In the genomic region with DNA sequence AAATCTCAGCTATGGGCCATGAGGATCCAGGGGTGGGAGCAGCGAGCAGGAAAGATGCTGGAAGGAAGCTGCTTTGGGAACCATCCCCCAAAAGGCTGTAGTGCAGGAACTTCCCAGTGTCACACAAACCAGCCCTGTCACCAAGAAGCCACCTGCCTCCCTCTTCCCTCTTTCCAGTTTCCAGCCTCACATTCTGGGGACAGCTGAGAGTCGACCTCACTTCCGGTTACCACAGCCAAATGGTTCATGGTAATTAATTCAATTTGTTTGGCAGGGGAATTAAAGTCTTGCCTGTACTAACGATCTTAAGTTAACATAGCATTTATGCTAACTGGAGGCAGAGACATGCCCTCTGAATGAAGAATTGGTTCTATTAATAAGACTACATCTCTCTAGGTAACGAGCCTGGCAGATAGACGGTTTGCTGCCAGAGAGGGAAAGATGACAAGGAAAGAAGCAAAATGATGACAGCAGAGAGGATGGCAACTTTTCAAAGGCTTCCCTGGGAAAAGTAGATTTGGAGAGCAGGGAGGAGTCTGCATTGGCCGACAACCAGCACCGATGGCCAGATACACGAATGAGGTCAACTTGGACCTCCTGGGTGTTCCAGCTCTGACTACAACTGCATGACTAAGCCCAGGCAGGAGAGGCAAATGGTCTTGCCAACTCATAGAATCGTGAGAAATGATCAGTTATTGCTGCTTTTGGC, we compare ENCODE assay signal across 9 cellular contexts.
DNase-seq lines count a peak whose midpoint lies in the region; ATAC-seq and TF ChIP-seq lines count a peak whose summit lies in the region.
"Had no signal": no experiment of that assay in that cellular context is flagged by ENCODE, and none has a peak within 500 bp of the region (broad histone marks: within the 10 kb centered on the region; RNA-seq: fewer than 3 reads in every experiment).

No MANE protein-coding gene starts in this region.

- POLR2A ChIA-PET in PC-3 (lab: Charles Lee; ENCODE audit: unreplicated experiment) = no interaction called here

- no peaks in the 10 kb centered on the region for H3K9me2 ChIP-seq in PC-3 (replicated peaks; ENCODE audit: low read length)

- BruUV-seq in PC-3 (replicated peaks; lab: Mats Ljungman, UMichigan) = no TSS peak

- peak overlapping the region; percentile 88 for H3K27ac ChIP-seq in PC-3 (ENCODE audit: low read length)

- peaks cover 38% of the 10 kb centered on the region for H3K4me1 ChIP-seq in PC-3 (ENCODE audit: insufficient read depth, low read length)

- H3K9ac ChIP-seq in PC-3 (ENCODE audit: low read length) = peak overlapping the region; percentile 59

- no peaks in the 10 kb centered on the region for H3K9me3 ChIP-seq in PC-3 (ENCODE audit: low read length)

- DNase-seq in Ammon's horn (ENCODE audit: low spot score) (peak; percentile 20), PC-3 (peak; percentile 83), fibroblast of pulmonary artery (ENCODE audit: low read depth) (peak; percentile 92), posterior vena cava (ENCODE audit: low spot score) (peak; percentile 91)
- DNase-seq in activated CD4-positive, alpha-beta T cell treated with anti-CD3 and anti-CD28 coated beads for 4 hours = no peak
- DNase-seq in activated CD8-positive, alpha-beta memory T cell treated with anti-CD3 and anti-CD28 coated beads, Interleukin-2, amount 50 U/mL, for 48 hours = no peak
- DNase-seq: foreskin melanocyte had no signal

- no peak overlapping the region for H2AFZ ChIP-seq in PC-3 (ENCODE audit: low read length)

- H3K4me2 ChIP-seq in PC-3 (ENCODE audit: low read length) = peak overlapping the region; percentile 17

- TF ChIP-seq CTCF in PC-3 (conservative IDR thresholded peaks at IDR 0.05; ENCODE audit: low read depth, low read length) (no peak), fibroblast of pulmonary artery (IDR thresholded peaks at IDR 0.05; ENCODE audit: low read length, missing control alignments) (no peak)

- ATAC-seq in PC-3 (peak; percentile 81), HG02884 (IDR thresholded peaks at IDR 0.05; ENCODE audit: unreplicated experiment) (no peak), HG03045 (IDR thresholded peaks at IDR 0.05; ENCODE audit: unreplicated experiment) (no peak)

- CTCF ChIA-PET in PC-3 (lab: Charles Lee) = interaction anchor here (0.6 to 1.1 kb wide), 2 partner anchors 20 to 241 kb away, joined by 3 to 5 read pairs; no protein-coding TSS in a partner anchor

- no peaks in the 10 kb centered on the region for H3K36me3 ChIP-seq in PC-3 (ENCODE audit: low read depth, low read length)

- H3K27me3 ChIP-seq in PC-3 (ENCODE audit: low read length) = no peaks in the 10 kb centered on the region

- H3F3A ChIP-seq in PC-3 (ENCODE audit: low read length, unreplicated experiment) = no peaks in the 10 kb centered on the region

- H4K20me1 ChIP-seq in PC-3 (ENCODE audit: low read length) = no peaks in the 10 kb centered on the region

- no peaks in the 10 kb centered on the region for H3K79me2 ChIP-seq in PC-3 (ENCODE audit: low read length)

- intact Hi-C loops in PC-3 (cut with micrococcal nuclease) (loop anchor here (2.0 kb wide), 1 partner anchor 15 kb away; no protein-coding TSS in a partner anchor), posterior vena cava (cut with DNase I) (no loop called here)

- H3K4me3 ChIP-seq in PC-3 (ENCODE audit: low read length) (no peak overlapping the region), fibroblast of pulmonary artery (replicated peaks; ENCODE audit: low read depth, low read length) (no peak overlapping the region)

Comparison
In these comparisons a context has a peak if more than half of its experiments do, and no peak if none do; other contexts are left out.
1. DNase-seq: peak in Ammon's horn (single experiment), PC-3 (single experiment), fibroblast of pulmonary artery (single experiment) and posterior vena cava (single experiment); none in activated CD4-positive, alpha-beta T cell treated with anti-CD3 and anti-CD28 coated beads for 4 hours (0 of 2) and activated CD8-positive, alpha-beta memory T cell treated with anti-CD3 and anti-CD28 coated beads, Interleukin-2, amount 50 U/mL, for 48 hours (single experiment).